8 cellular contexts compared by ENCODE assay signal in genomic region chr4:138919094-138919936, GRCh38.
DNase-seq lines count a peak whose midpoint lies in the region; ATAC-seq, FAIRE-seq and TF ChIP-seq lines count a peak whose summit lies in the region.

No MANE protein-coding gene starts in this region.

- no peaks in the 10 kb centered on the region for H3K36me3 Mint-ChIP-seq in activated naive CD8-positive, alpha-beta T cell treated with anti-CD3 and anti-CD28 coated beads, Interleukin-2, amount 50 U/mL, for 24 hours (ENCODE audit: low read depth)

- no peaks in the 10 kb centered on the region for H3K9me3 ChIP-seq in A549

- intact Hi-C loops in left cardiac atrium (cut with DNase I) = loop anchor here in 1 of 2 donors (2.0 to 10.0 kb wide), 4 partner anchors 47 to 883 kb away; no protein-coding TSS in a partner anchor

- H3K4me2 ChIP-seq in A549 = peak overlapping the region; percentile 67

- H3K27me3 Mint-ChIP-seq in activated naive CD8-positive, alpha-beta T cell treated with anti-CD3 and anti-CD28 coated beads, Interleukin-2, amount 50 U/mL, for 24 hours = peaks cover 10% of the 10 kb centered on the region

- ATAC-seq in A549 (peak; percentile 99 to 100), HG03280 (IDR thresholded peaks at IDR 0.05; ENCODE audit: unreplicated experiment) (peak; percentile 92), left cardiac atrium (peak; percentile 77 to 97)
- peak; percentile 75 for ATAC-seq in activated naive CD8-positive, alpha-beta T cell treated with anti-CD3 and anti-CD28 coated beads, Interleukin-2, amount 50 U/mL, for 24 hours

- TF ChIP-seq CTCF in A549 (IDR thresholded peaks at IDR 0.05) (peak; percentile 73), GM12873 (IDR thresholded peaks at IDR 0.05; ENCODE audit: insufficient read depth, low read depth, low read length, missing control alignments) (peak; percentile 55)

- no peak overlapping the region; the same call in 2 of the 3 replicates for H3K4me3 ChIP-seq in A549

- no peak for TF ChIP-seq POLR2A in A549 (IDR thresholded peaks at IDR 0.05; ENCODE audit: low read length)

- H3K27ac ChIP-seq in A549 = no peak overlapping the region

- no peak for TF ChIP-seq EP300 in A549 (IDR thresholded peaks at IDR 0.05)

- CTCF ChIA-PET in A549 (lab: Yijun Ruan, JAX) = interaction anchor here (0.6 to 1.7 kb wide), 7 partner anchors 16 to 877 kb away, joined by 3 to 4 read pairs (median 3); no protein-coding TSS in a partner anchor

- POLR2A ChIA-PET in A549 (lab: Yijun Ruan, JAX) = no interaction called here

- H3K9me3 Mint-ChIP-seq in activated naive CD8-positive, alpha-beta T cell treated with anti-CD3 and anti-CD28 coated beads, Interleukin-2, amount 50 U/mL, for 24 hours = no peaks in the 10 kb centered on the region

- peak; percentile 87 to 92 for TF ChIP-seq RAD21 in A549 (conservative IDR thresholded peaks at IDR 0.05 in 1 of 2, IDR thresholded peaks at IDR 0.05 in 1 of 2)

- no peak overlapping the region for H3K4me3 Mint-ChIP-seq in activated naive CD8-positive, alpha-beta T cell treated with anti-CD3 and anti-CD28 coated beads, Interleukin-2, amount 50 U/mL, for 24 hours

- H3K4me1 ChIP-seq in A549 = no peaks in the 10 kb centered on the region

- 32% methylated on average over 27 of the region's 27 CpGs for WGBS in A549 (ENCODE audit: missing lambda C conversion rate)

- peak; percentile 54 to 81 for DNase-seq in A549 (ENCODE audit: low read depth in 1 of 2, low spot score in 1 of 2)
- peak; percentile 86 for DNase-seq in NCI-H748 (lab: John Stamatoyannopoulos, UW; ENCODE audit: unreplicated experiment)
- DNase-seq in activated naive CD8-positive, alpha-beta T cell treated with anti-CD3 and anti-CD28 coated beads, Interleukin-2, amount 50 U/mL, for 24 hours = peak; percentile 62
- DNase-seq in left cardiac atrium = peak; percentile 76
- DNase-seq in renal cortical epithelial cell (ENCODE audit: low read depth) = peak; percentile 62
- DNase-seq in amniotic stem cell (lab: John Stamatoyannopoulos, UW) = no peak

- peaks cover 3% of the 10 kb centered on the region for H3K4me1 Mint-ChIP-seq in activated naive CD8-positive, alpha-beta T cell treated with anti-CD3 and anti-CD28 coated beads, Interleukin-2, amount 50 U/mL, for 24 hours

- peak; percentile 63 for FAIRE-seq in A549 (lab: Jason Lieb, UNC)

- no peak overlapping the region for H3K27ac Mint-ChIP-seq in activated naive CD8-positive, alpha-beta T cell treated with anti-CD3 and anti-CD28 coated beads, Interleukin-2, amount 50 U/mL, for 24 hours

TF ChIP-seq in A549, 52 proteins besides CTCF, POLR2A, EP300 and RAD21:
- TF ChIP-seq HMGXB4 (CRISPR knock-in tag; IDR thresholded peaks at IDR 0.05; ENCODE audit: borderline replicate concordance) = no peak
- no peak for TF ChIP-seq RARB (CRISPR knock-in tag; IDR thresholded peaks at IDR 0.05)
- no peak for TF ChIP-seq RNF2 (IDR thresholded peaks at IDR 0.05; ENCODE audit: borderline replicate concordance, low read depth)
- peak; percentile 70 for TF ChIP-seq SMC3 (IDR thresholded peaks at IDR 0.05)
- no peak for TF ChIP-seq MAX (IDR thresholded peaks at IDR 0.05)
- TF ChIP-seq MAFK (IDR thresholded peaks at IDR 0.05; ENCODE audit: partially characterized antibody) = no peak
